Comparison of ENCODE assay signal across 32 cellular contexts in genomic region chr3:149810846-149811245, GRCh38. TPM values are rescaled to one million over a fixed set of nuclear protein-coding genes. Genes with fewer than 3 reads are reported as not detected.
"Had no signal": no experiment of that assay in that cellular context is flagged by ENCODE, and none has a peak within 500 bp of the region (broad histone marks: within the 10 kb centered on the region; RNA-seq: fewer than 3 reads in every experiment).

No MANE protein-coding gene starts in this region.

- ATAC-seq: activated CD8-positive, alpha-beta T cell treated with anti-CD3 and anti-CD28 coated beads, Interleukin-2, amount 10 ng/mL, durations not matched to agents 7 days and 5 days; activated naive CD8-positive, alpha-beta T cell treated with anti-CD3 and anti-CD28 coated beads, Interleukin-2, amount 50 U/mL, for 24 hours; K562; PC-3 had no signal

- DNase-seq: activated CD4-positive, alpha-beta T cell treated with anti-CD3 and anti-CD28 coated beads, Interleukin-2, amount 10 ng/mL, durations not matched to agents 24 days and 14 days; activated CD4-positive, alpha-beta T cell treated with anti-CD3 and anti-CD28 coated beads, Interleukin-2, amount 50 U/mL, for 48 hours; activated CD8-positive, alpha-beta memory T cell treated with anti-CD3 and anti-CD28 coated beads, Interleukin-2, amount 50 U/mL, for 4 hours; activated CD8-positive, alpha-beta T cell treated with anti-CD3 and anti-CD28 coated beads, Interleukin-2, amount 10 ng/mL, durations not matched to agents 7 days and 5 days; activated effector memory CD4-positive, alpha-beta T cell treated with Interleukin-2 at 50 U/mL for 16 hours; activated naive CD4-positive, alpha-beta T cell treated with anti-CD3 and anti-CD28 coated beads, Interleukin-2, amount 10 ng/mL, durations not matched to agents 7 days and 5 days; activated naive CD8-positive, alpha-beta T cell treated with anti-CD3 and anti-CD28 coated beads, Interleukin-2, amount 50 U/mL, for 24 hours; activated T-cell treated with anti-CD3 and anti-CD28 coated beads for 4 hours; activated T-cell treated with anti-CD3 and anti-CD28 coated beads, Interleukin-2, amount 50 U/mL, for 48 hours; anterior cingulate cortex; NCI-H1048; NCI-H1105 treated with DMSO at 0.1 percent for 48 hours; NCI-H1436; NCI-H1694; NCI-H1930; NCI-H2081 treated with DMSO at 0.1 percent for 48 hours; NCI-H345; NCI-H524 treated with DMSO at 0.1 percent for 48 hours; PC-3; Right ventricle myocardium superior; SW 1271; T-helper 1 cell; T-helper 2 cell; T-helper 9 cell had no signal

- H3K27ac ChIP-seq: cardiac muscle cell had no signal

- H3K9me3 Mint-ChIP-seq: activated CD4-positive, alpha-beta T cell treated with anti-CD3 and anti-CD28 coated beads, Interleukin-2, amount 10 ng/mL, durations not matched to agents 24 days and 14 days; activated naive CD4-positive, alpha-beta T cell treated with anti-CD3 and anti-CD28 coated beads, Interleukin-2, amount 10 ng/mL, durations not matched to agents 7 days and 5 days; activated naive CD8-positive, alpha-beta T cell treated with anti-CD3 and anti-CD28 coated beads, Interleukin-2, amount 50 U/mL, for 24 hours; brain; central memory CD8-positive, alpha-beta T cell had no signal

- H3K4me3 Mint-ChIP-seq: activated CD4-positive, alpha-beta T cell treated with anti-CD3 and anti-CD28 coated beads, Interleukin-2, amount 10 ng/mL, durations not matched to agents 24 days and 14 days; activated CD8-positive, alpha-beta T cell treated with anti-CD3 and anti-CD28 coated beads, Interleukin-2, amount 10 ng/mL, durations not matched to agents 7 days and 5 days; activated naive CD4-positive, alpha-beta T cell treated with anti-CD3 and anti-CD28 coated beads, Interleukin-2, amount 10 ng/mL, durations not matched to agents 7 days and 5 days; activated naive CD8-positive, alpha-beta T cell; activated naive CD8-positive, alpha-beta T cell treated with anti-CD3 and anti-CD28 coated beads, Interleukin-2, amount 50 U/mL, for 24 hours; central memory CD8-positive, alpha-beta T cell had no signal

- H3K4me3 ChIP-seq: cardiac muscle cell, K562 had no signal

- H3K36me3 ChIP-seq: cardiac muscle cell had no signal

- H3K36me3 Mint-ChIP-seq: activated naive CD8-positive, alpha-beta T cell had no signal

- H3K27me3 ChIP-seq: cardiac muscle cell had no signal

- H3K27ac Mint-ChIP-seq: activated CD4-positive, alpha-beta T cell treated with anti-CD3 and anti-CD28 coated beads, Interleukin-2, amount 10 ng/mL, durations not matched to agents 24 days and 14 days; activated CD8-positive, alpha-beta T cell treated with anti-CD3 and anti-CD28 coated beads, Interleukin-2, amount 10 ng/mL, durations not matched to agents 7 days and 5 days; activated naive CD4-positive, alpha-beta T cell treated with anti-CD3 and anti-CD28 coated beads, Interleukin-2, amount 10 ng/mL, durations not matched to agents 7 days and 5 days; activated naive CD8-positive, alpha-beta T cell; activated naive CD8-positive, alpha-beta T cell treated with anti-CD3 and anti-CD28 coated beads, Interleukin-2, amount 50 U/mL, for 24 hours; brain had no signal

RNA-seq across cellular contexts. Expression of gene ANKUB1, which starts 18.5 kb away (rescaled TPM):
- total RNA-seq: activated CD4-positive, alpha-beta T cell treated with anti-CD3 and anti-CD28 coated beads, Interleukin-2, amount 10 ng/mL, durations not matched to agents 24 days and 14 days; activated CD8-positive, alpha-beta T cell treated with anti-CD3 and anti-CD28 coated beads, Interleukin-2, amount 10 ng/mL, durations not matched to agents 7 days and 5 days; cardiac muscle cell; chondrocyte; K562; M059J; NCI-H460; PC-3; Right ventricle myocardium superior had no signal
- polyA plus RNA-seq: cardiac muscle cell, K562 had no signal
